16 cellular contexts compared by ENCODE assay signal in the genomic region with DNA sequence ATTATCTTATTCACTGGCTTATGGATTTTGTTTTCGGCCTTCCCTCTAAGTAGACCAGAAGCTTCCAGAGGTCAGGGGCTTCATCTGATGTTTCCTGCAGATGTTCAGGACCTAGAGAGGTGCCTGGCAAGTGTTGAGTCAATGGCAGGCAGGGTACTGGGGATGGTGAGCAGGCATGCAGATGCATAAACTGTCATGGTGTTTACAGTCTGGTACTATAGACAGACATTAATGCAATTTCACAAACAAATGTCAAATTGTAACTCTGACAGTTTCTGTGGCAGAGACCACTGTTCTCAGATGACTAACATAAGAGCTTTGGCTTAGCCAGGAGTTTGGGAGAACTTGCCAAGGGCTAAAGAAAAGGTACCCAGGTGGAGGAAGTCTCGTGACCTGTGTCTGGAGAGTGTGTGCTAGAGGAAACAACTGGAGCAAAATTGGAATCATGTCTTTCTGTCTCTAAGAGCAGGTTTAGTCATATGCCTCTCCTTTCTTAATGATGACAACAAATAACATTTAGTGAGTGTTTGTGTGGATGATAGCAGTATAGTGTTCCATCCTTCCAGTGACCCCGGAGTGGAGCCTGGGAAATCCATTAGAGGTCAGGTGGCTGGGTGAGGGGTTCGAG. TPM values are rescaled to one million over a fixed set of nuclear protein-coding genes. Genes with fewer than 3 reads are reported as not detected.
DNase-seq lines count a peak whose midpoint lies in the region; ATAC-seq, FAIRE-seq and TF ChIP-seq lines count a peak whose summit lies in the region.
"Had no signal": no experiment of that assay in that cellular context is flagged by ENCODE, and none has a peak within 500 bp of the region (broad histone marks: within the 10 kb centered on the region; RNA-seq: fewer than 3 reads in every experiment).

No MANE protein-coding gene starts in this region.

- intact Hi-C loops in sigmoid colon (cut with DNase I), result no loop called here

- no peak overlapping the region for H3K4me2 ChIP-seq in fibroblast of lung (ENCODE audit: extremely low read depth, insufficient read depth, low read length)
- H3K4me2 ChIP-seq: KMS-11 had no signal

- H3K36me3 Mint-ChIP-seq in endodermal cell (ENCODE audit: low read depth), result peaks cover 9% of the 10 kb centered on the region
- H3K36me3 Mint-ChIP-seq: activated CD4-positive, alpha-beta memory T cell treated with anti-CD3 and anti-CD28 coated beads for 36 hours had no signal

- peaks cover 44% of the 10 kb centered on the region for H3K4me1 ChIP-seq in ACC112 (ENCODE audit: control insufficient read depth, insufficient read depth, low read length, unreplicated experiment)
- H3K4me1 ChIP-seq in Peyer's patch, result peaks cover 0 to 47% (median 3%) of the 10 kb centered on the region in 4 donors
- H3K4me1 ChIP-seq in fibroblast of lung (ENCODE audit: control insufficient read depth, extremely low read depth, insufficient read depth, low read length), result peaks cover 47% of the 10 kb centered on the region
- H3K4me1 ChIP-seq in sigmoid colon, result peaks cover 0 to 76% (median 59%) of the 10 kb centered on the region in 4 donors
- H3K4me1 ChIP-seq in endodermal cell (ENCODE audit: control insufficient read depth, insufficient read depth, low read length), result peaks cover 19% of the 10 kb centered on the region

- H3K36me3 ChIP-seq in ACC112 (ENCODE audit: insufficient read depth, low read length), result no peaks in the 10 kb centered on the region
- H3K36me3 ChIP-seq in Peyer's patch, result no peaks in the 10 kb centered on the region
- H3K36me3 ChIP-seq in fibroblast of lung (ENCODE audit: control insufficient read depth, insufficient read depth, low read length), result peaks cover 7% of the 10 kb centered on the region
- H3K36me3 ChIP-seq in sigmoid colon, result peaks cover 0 to 5% (median 0%) of the 10 kb centered on the region in 4 donors
- peaks cover 12% of the 10 kb centered on the region for H3K36me3 ChIP-seq in endodermal cell (ENCODE audit: control insufficient read depth, insufficient read depth, low read length)
- H3K36me3 ChIP-seq: right lobe of liver had no signal

- H3K4me1 Mint-ChIP-seq in endodermal cell, result peaks cover 23% of the 10 kb centered on the region

- no peak for TF ChIP-seq POLR2A in Peyer's patch (IDR thresholded peaks at IDR 0.05)
- no peak for TF ChIP-seq POLR2A in sigmoid colon (IDR thresholded peaks at IDR 0.05)

- TF ChIP-seq CTCF in Peyer's patch (IDR thresholded peaks at IDR 0.05) (no peak), fibroblast of lung (conservative IDR thresholded peaks at IDR 0.05 in 1 of 2, IDR thresholded peaks at IDR 0.05 in 1 of 2; ENCODE audit: low read depth in 1 of 2, low read length in 2 of 2) (no peak), sigmoid colon (IDR thresholded peaks at IDR 0.05) (no peak), endodermal cell (conservative IDR thresholded peaks at IDR 0.05) (no peak)

- no peak overlapping the region for H3K4me3 Mint-ChIP-seq in endodermal cell
- H3K4me3 Mint-ChIP-seq: activated CD4-positive, alpha-beta memory T cell treated with anti-CD3 and anti-CD28 coated beads for 36 hours; T-helper 2 cell treated with Interferon-gamma antibody and Interleukin-4, amounts not matched to agents 5 μg/mL and 100 μg/mL, for 36 hours had no signal

- no peak for FAIRE-seq in urothelium cell line (lab: Jason Lieb, UNC)

- no peaks in the 10 kb centered on the region for H4K20me1 ChIP-seq in fibroblast of lung (ENCODE audit: control insufficient read depth, extremely low read depth, insufficient read depth, low read length)

- no peaks in the 10 kb centered on the region for H3K9me3 Mint-ChIP-seq in endodermal cell
- H3K9me3 Mint-ChIP-seq: activated CD4-positive, alpha-beta memory T cell treated with anti-CD3 and anti-CD28 coated beads for 36 hours; T-helper 2 cell treated with Interferon-gamma antibody and Interleukin-4, amounts not matched to agents 5 μg/mL and 100 μg/mL, for 36 hours had no signal

- H2AFZ ChIP-seq in ACC112 (ENCODE audit: low read length, unreplicated experiment) (no peak overlapping the region), fibroblast of lung (ENCODE audit: low read length) (no peak overlapping the region)

- H3K27me3 Mint-ChIP-seq in endodermal cell (ENCODE audit: insufficient read depth), result no peaks in the 10 kb centered on the region
- H3K27me3 Mint-ChIP-seq: activated CD4-positive, alpha-beta memory T cell treated with anti-CD3 and anti-CD28 coated beads for 36 hours had no signal

- no peak overlapping the region for H3K9ac ChIP-seq in fibroblast of lung (ENCODE audit: insufficient read depth, low read length)
- no peak overlapping the region for H3K9ac ChIP-seq in endodermal cell (ENCODE audit: extremely low read depth, low read length, poor library complexity, severe bottlenecking)
- H3K9ac ChIP-seq: KMS-11 had no signal

- H3K27ac ChIP-seq in ACC112 (ENCODE audit: low read depth, low read length) (peak overlapping the region; percentile 88; the same call in 1 of the 2 replicates), Peyer's patch (peak overlapping the region in 3 of 4 donors; percentile 2 to 76 (median 59)), fibroblast of lung (ENCODE audit: insufficient read depth, low read length) (peak overlapping the region; percentile 94), sigmoid colon (peak overlapping the region; percentile 72 to 88 (median 82)), endodermal cell (ENCODE audit: low read depth, low read length) (no peak overlapping the region)
- H3K27ac ChIP-seq: KMS-11 had no signal

- H3K9me3 ChIP-seq in Peyer's patch (no peaks in the 10 kb centered on the region), fibroblast of lung (ENCODE audit: control insufficient read depth, insufficient read depth, low read depth, low read length) (no peaks in the 10 kb centered on the region), sigmoid colon (no peaks in the 10 kb centered on the region), endodermal cell (ENCODE audit: control insufficient read depth, low read length) (no peaks in the 10 kb centered on the region)
- H3K9me3 ChIP-seq: right lobe of liver had no signal

- no peak for ATAC-seq in HG02885 (IDR thresholded peaks at IDR 0.05; ENCODE audit: poor library complexity, unreplicated experiment)
- ATAC-seq: right lobe of liver had no signal

- H3K79me2 ChIP-seq in ACC112 (ENCODE audit: control insufficient read depth, insufficient read depth, low read length, unreplicated experiment) (peaks cover 73% of the 10 kb centered on the region), fibroblast of lung (ENCODE audit: control insufficient read depth, insufficient read depth, low read length) (peaks cover 75% of the 10 kb centered on the region)

- H3K27ac Mint-ChIP-seq in endodermal cell, result no peak overlapping the region
- H3K27ac Mint-ChIP-seq: activated CD4-positive, alpha-beta memory T cell treated with anti-CD3 and anti-CD28 coated beads for 36 hours; T-helper 2 cell treated with Interferon-gamma antibody and Interleukin-4, amounts not matched to agents 5 μg/mL and 100 μg/mL, for 36 hours had no signal

- H3K4me3 ChIP-seq in ACC112 (ENCODE audit: low read depth, low read length) (no peak overlapping the region), Peyer's patch (no peak overlapping the region), fibroblast of lung (replicated peaks in 1 of 4; ENCODE audit: control extremely low read depth in 1 of 4, insufficient read depth in 1 of 4, low read depth in 3 of 4, low read length in 4 of 4) (no peak overlapping the region), sigmoid colon (no peak overlapping the region), endodermal cell (ENCODE audit: low read length) (no peak overlapping the region)
- H3K4me3 ChIP-seq: dorsolateral prefrontal cortex, right lobe of liver had no signal

- DNase-seq in Peyer's patch (peak in 1 of 3 donors; percentile 40), fibroblast of lung (ENCODE audit: low read depth in 2 of 2) (no peak), sigmoid colon (no peak), endodermal cell (no peak), H4 (ENCODE audit: low spot score) (no peak), urothelium cell line (ENCODE audit: low spot score) (no peak)
- DNase-seq: activated CD4-positive, alpha-beta memory T cell treated with anti-CD3 and anti-CD28 coated beads for 36 hours; activated naive CD4-positive, alpha-beta T cell treated with anti-CD3 and anti-CD28 coated beads, Interleukin-2, amount 50 U/mL, for 16 hours; AML-193; dorsolateral prefrontal cortex; OCI-M1; right lobe of liver had no signal

- no peak for TF ChIP-seq EP300 in sigmoid colon (IDR thresholded peaks at IDR 0.05)

- 91 to 92% methylated on average over 4 of the region's 4 CpGs for WGBS in sigmoid colon, 2 donors
- 94 to 96% methylated on average over 3 to 4 of the region's 4 CpGs for WGBS in endodermal cell (ENCODE audit: insufficient coverage in 1 of 2, insufficient read length in 1 of 2), 2 experiments

- H3K27me3 ChIP-seq in ACC112 (ENCODE audit: insufficient read depth, low read length) (no peaks in the 10 kb centered on the region), Peyer's patch (no peaks in the 10 kb centered on the region), fibroblast of lung (ENCODE audit: control insufficient read depth, insufficient read depth, low read length) (no peaks in the 10 kb centered on the region), sigmoid colon (no peaks in the 10 kb centered on the region), endodermal cell (ENCODE audit: control insufficient read depth, insufficient read depth, low read length, poor library complexity, severe bottlenecking) (no peaks in the 10 kb centered on the region)
- H3K27me3 ChIP-seq: dorsolateral prefrontal cortex, right lobe of liver had no signal

RNA-seq across cellular contexts. Expression of a gene that starts 53.7 kb away (rescaled TPM):
- 100 to 1,000 TPM in 3 of 4 donors, 10 to 100 TPM in 1; 96.2 to 283 (median 125) TPM for total RNA-seq in Peyer's patch
- 19.3 and 37.8 TPM in 2 replicates for total RNA-seq in fibroblast of lung
- 34.9 and 44.0 TPM in 2 replicates for polyA plus RNA-seq in fibroblast of lung
- 28.5 and 39.9 TPM in 2 replicates for polyA plus RNA-seq in fibroblast of lung (2012)
- 59.2 and 77.2 TPM in 2 replicates for polyA minus RNA-seq in fibroblast of lung (ENCODE audit: low replicate concordance)
- total RNA-seq in sigmoid colon, result 10 to 100 TPM; 17.6 to 42.7 (median 27.2) TPM
- polyA plus RNA-seq in sigmoid colon, result 10 to 100 TPM; 31.8 to 39.5 (median 37.9) TPM
- 10 to 100 TPM; 29.8 to 31.0 TPM for total RNA-seq in endodermal cell
- polyA plus RNA-seq in endodermal cell (2013, experiment 1 of 2), result 44.2 TPM
- polyA plus RNA-seq in endodermal cell (2013, experiment 2 of 2), result 40.5 TPM
- 4.3 and 6.0 TPM in 2 replicates for total RNA-seq in H4 (2014; rRNA removed; shearing (Covaris generic))
